ENCODE assay signal across 10 cellular contexts in genomic region chr9:37283730-37284235, GRCh38.
A peak's percentile ranks its signal among the peaks of the same experiment; 100 is the strongest.
DNase-seq lines count a peak whose midpoint lies in the region; ATAC-seq, FAIRE-seq and TF ChIP-seq lines count a peak whose summit lies in the region.
"Had no signal": no experiment of that assay in that cellular context is flagged by ENCODE, and none has a peak within 500 bp of the region (broad histone marks: within the 10 kb centered on the region; RNA-seq: fewer than 3 reads in every experiment).

No MANE protein-coding gene starts in this region.

- peak overlapping the region; percentile 63 for H3K4me2 ChIP-seq in astrocyte (ENCODE audit: low read length)
- H3K4me2 ChIP-seq in hepatocyte = no peak overlapping the region

- peak; percentile 40 for ATAC-seq in HG02938 (IDR thresholded peaks at IDR 0.05; ENCODE audit: unreplicated experiment)
- no peak for ATAC-seq in aorta (ENCODE audit: low FRiP score)
- ATAC-seq in HG03442 (IDR thresholded peaks at IDR 0.05; ENCODE audit: unreplicated experiment) = no peak

- TF ChIP-seq CTCF in GM12865 (IDR thresholded peaks at IDR 0.05; ENCODE audit: insufficient read depth, low read depth, low read length, missing control alignments) = no peak
- no peak for TF ChIP-seq CTCF in astrocyte (IDR thresholded peaks at IDR 0.05; ENCODE audit: insufficient read depth, low read depth, low read length)
- TF ChIP-seq CTCF in osteocyte (IDR thresholded peaks at IDR 0.05) = no peak
- no peak for TF ChIP-seq CTCF in hepatocyte (IDR thresholded peaks at IDR 0.05; ENCODE audit: poor library complexity)

- WGBS in hepatocyte (ENCODE audit: low lambda C conversion rate, missing lambda C conversion rate) = 68% methylated on average over 5 of the region's 5 CpGs
- 30 to 37% methylated on average over 5 of the region's 5 CpGs for WGBS in aorta, 2 donors

- intact Hi-C loops in aorta (cut with DNase I) = no loop called here

- H2AFZ ChIP-seq in astrocyte (ENCODE audit: low read depth, low read length) (no peak overlapping the region), hepatocyte (no peak overlapping the region)

- H3K36me3 Mint-ChIP-seq in astrocyte (ENCODE audit: low read depth, unreplicated experiment) (no peaks in the 10 kb centered on the region), osteocyte (ENCODE audit: unreplicated experiment) (peaks cover 2% of the 10 kb centered on the region)

- peaks cover 7% of the 10 kb centered on the region for H3K4me1 Mint-ChIP-seq in astrocyte (ENCODE audit: low read depth, unreplicated experiment)
- peaks cover 43% of the 10 kb centered on the region for H3K4me1 Mint-ChIP-seq in osteocyte (ENCODE audit: unreplicated experiment)

- DNase-seq in GM12865 (ENCODE audit: low read depth) (peak; percentile 77), astrocyte (ENCODE audit: low read depth) (peak; percentile 80), osteocyte (ENCODE audit: extremely low spot score, unreplicated experiment) (no peak), hepatocyte (ENCODE audit: low spot score) (no peak), D341Med (ENCODE audit: low spot score) (no peak), aorta (no peak)
- DNase-seq: Peyer's patch had no signal

- no peaks in the 10 kb centered on the region for H3K79me2 ChIP-seq in astrocyte (ENCODE audit: insufficient read depth, low read length)
- peaks cover 2% of the 10 kb centered on the region for H3K79me2 ChIP-seq in hepatocyte

- H3K4me3 ChIP-seq in GM12865 (ENCODE audit: low read depth, low read length) = peak overlapping the region; percentile 54
- H3K4me3 ChIP-seq in astrocyte (ENCODE audit: insufficient read depth, low read depth, low read length) = peak overlapping the region; percentile 41
- no peak overlapping the region for H3K4me3 ChIP-seq in hepatocyte
- no peak overlapping the region for H3K4me3 ChIP-seq in aorta (ENCODE audit: low read length in 2 of 2)
- H3K4me3 ChIP-seq: Peyer's patch, prostate gland had no signal

- H3K9me3 ChIP-seq in astrocyte (ENCODE audit: insufficient read depth, low read depth, low read length) = no peaks in the 10 kb centered on the region
- H3K9me3 ChIP-seq in hepatocyte (ENCODE audit: low read depth) = no peaks in the 10 kb centered on the region
- H3K9me3 ChIP-seq in aorta (ENCODE audit: control insufficient read depth, low read length) = no peaks in the 10 kb centered on the region
- H3K9me3 ChIP-seq: Peyer's patch, prostate gland had no signal

- H3K9ac ChIP-seq in astrocyte (ENCODE audit: low read length) = peak overlapping the region; percentile 66

- no peaks in the 10 kb centered on the region for H3K36me3 ChIP-seq in astrocyte (ENCODE audit: insufficient read depth, low read length)
- H3K36me3 ChIP-seq in hepatocyte (replicated peaks; ENCODE audit: insufficient read depth, low read depth) = no peaks in the 10 kb centered on the region
- H3K36me3 ChIP-seq in aorta (ENCODE audit: control insufficient read depth in 1 of 2, insufficient read depth in 2 of 2, low read length in 1 of 2) = no peaks in the 10 kb centered on the region
- H3K36me3 ChIP-seq: Peyer's patch, prostate gland had no signal

- H3K27ac ChIP-seq in astrocyte (ENCODE audit: low read depth, low read length) = peak overlapping the region; percentile 80
- no peak overlapping the region for H3K27ac ChIP-seq in hepatocyte
- no peak overlapping the region for H3K27ac ChIP-seq in aorta (ENCODE audit: low read depth in 1 of 2, low read length in 2 of 2)
- H3K27ac ChIP-seq: prostate gland had no signal

- H3K27me3 ChIP-seq in astrocyte (ENCODE audit: insufficient read depth, low read length) (no peaks in the 10 kb centered on the region), hepatocyte (no peaks in the 10 kb centered on the region), aorta (ENCODE audit: control insufficient read depth in 1 of 2, insufficient read depth in 2 of 2, low read length in 1 of 2) (no peaks in the 10 kb centered on the region)
- H3K27me3 ChIP-seq: Peyer's patch had no signal

- no peaks in the 10 kb centered on the region for H4K20me1 ChIP-seq in astrocyte (ENCODE audit: insufficient read depth, low read length)
- H4K20me1 ChIP-seq in hepatocyte (ENCODE audit: insufficient read depth, poor library complexity, severe bottlenecking) = no peaks in the 10 kb centered on the region

- H3K27ac Mint-ChIP-seq in astrocyte (ENCODE audit: unreplicated experiment) (peak overlapping the region; percentile 36), osteocyte (ENCODE audit: unreplicated experiment) (peak overlapping the region; percentile 98)

- peak; percentile 39 for FAIRE-seq in astrocyte (lab: Jason Lieb, UNC)

- no peak overlapping the region for H3K4me3 Mint-ChIP-seq in astrocyte (ENCODE audit: unreplicated experiment)
- H3K4me3 Mint-ChIP-seq in osteocyte (ENCODE audit: unreplicated experiment) = peak overlapping the region; percentile 63

- H3K27me3 Mint-ChIP-seq in astrocyte (ENCODE audit: low read depth, unreplicated experiment) (no peaks in the 10 kb centered on the region), osteocyte (ENCODE audit: unreplicated experiment) (no peaks in the 10 kb centered on the region)

- no peaks in the 10 kb centered on the region for H3K9me3 Mint-ChIP-seq in astrocyte (ENCODE audit: unreplicated experiment)
- H3K9me3 Mint-ChIP-seq in osteocyte (ENCODE audit: unreplicated experiment) = peaks cover 3% of the 10 kb centered on the region

- H3K4me1 ChIP-seq in astrocyte (ENCODE audit: insufficient read depth, low read length) = peaks cover 16% of the 10 kb centered on the region
- H3K4me1 ChIP-seq in hepatocyte (ENCODE audit: insufficient read depth) = no peaks in the 10 kb centered on the region
- no peaks in the 10 kb centered on the region for H3K4me1 ChIP-seq in aorta (ENCODE audit: control insufficient read depth in 1 of 2, insufficient read depth in 2 of 2, low read length in 2 of 2)
- H3K4me1 ChIP-seq: Peyer's patch, prostate gland had no signal

- no peaks in the 10 kb centered on the region for H3K9me2 ChIP-seq in hepatocyte (replicated peaks; ENCODE audit: insufficient read depth)

Comparison
In these comparisons a context has a peak if more than half of its experiments do, and no peak if none do; other contexts are left out.
1. DNase-seq: peak in GM12865 (single experiment) and astrocyte (single experiment); none in osteocyte (single experiment), hepatocyte (single experiment), D341Med (single experiment) and aorta (0 of 2).
2. H3K4me3 ChIP-seq: peak in GM12865 (single experiment) and astrocyte (single experiment); none in hepatocyte (single experiment) and aorta (0 of 2).